ENCODE assay signal across 23 cellular contexts in genomic region chr7:29851487-29851886, GRCh38. TPM values are rescaled to one million over a fixed set of nuclear protein-coding genes. Genes with fewer than 3 reads are reported as not detected.
A peak's percentile ranks its signal among the peaks of the same experiment; 100 is the strongest.
DNase-seq lines count a peak whose midpoint lies in the region; ATAC-seq, FAIRE-seq and TF ChIP-seq lines count a peak whose summit lies in the region.
"Had no signal": no experiment of that assay in that cellular context is flagged by ENCODE, and none has a peak within 500 bp of the region (broad histone marks: within the 10 kb centered on the region; RNA-seq: fewer than 3 reads in every experiment).

No MANE protein-coding gene starts in this region.

- ATAC-seq in Right ventricle myocardium inferior, result peak; percentile 79
- ATAC-seq in left cardiac atrium, result peak; percentile 22 to 55
- ATAC-seq in pancreas, result peak; percentile 85 to 95 (median 92)
- ATAC-seq in stimulated activated effector memory CD8-positive, alpha-beta T cell treated with anti-CD3 and anti-CD28 coated beads, Interleukin-12 subunit alpha, Interleukin-12 subunit beta, amount 100 ng/mL, for 72 hours, result no peak
- ATAC-seq in GM19351 (IDR thresholded peaks at IDR 0.05; ENCODE audit: unreplicated experiment), result no peak
- ATAC-seq: HCT116 had no signal

- H3K9me3 ChIP-seq in pancreas (no peaks in the 10 kb centered on the region), testis (no peaks in the 10 kb centered on the region)

- 24 to 27% methylated on average over 7 of the region's 7 CpGs for WGBS in pancreas, 2 donors
- WGBS in testis, 2 donors, result 71 to 87% methylated on average over 6 to 7 of the region's 7 CpGs

- H3K27me3 ChIP-seq in pancreas (no peaks in the 10 kb centered on the region), testis (no peaks in the 10 kb centered on the region)

- H3K36me3 ChIP-seq in pancreas (no peaks in the 10 kb centered on the region), testis (ENCODE audit: low read depth, missing control alignments) (no peaks in the 10 kb centered on the region)

- DNase-seq in Right ventricle myocardium inferior (ENCODE audit: missing footprints) (no peak), cardiac septum (ENCODE audit: low spot score) (no peak), left cardiac atrium (peak; percentile 23), pancreas (peak in 5 of 6 donors; percentile 63 to 74 (median 68)), testis (peak; percentile 45), UCSD-AML1 (lab: John Stamatoyannopoulos, UW; ENCODE audit: unreplicated experiment) (no peak)
- DNase-seq in stimulated activated effector memory CD8-positive, alpha-beta T cell treated with anti-CD3 and anti-CD28 coated beads, Interleukin-12 subunit alpha, Interleukin-12 subunit beta, amount 100 ng/mL, for 72 hours (ENCODE audit: low spot score in 2 of 2), result no peak
- DNase-seq: CD4-positive, alpha-beta memory T cell; GOT3; MM.1S; NCI-H1092; NCI-H1436 treated with DMSO at 0.1 percent for 48 hours; NCI-H2029 treated with DMSO at 0.1 percent for 48 hours; NCI-H2171; NCI-H69; NK-92 treated with Interleukin-12 subunit alpha and Interleukin-12 subunit beta, amount 100 ng/mL, for 24 hours had no signal

- H3K27ac Mint-ChIP-seq in stimulated activated effector memory CD8-positive, alpha-beta T cell treated with anti-CD3 and anti-CD28 coated beads, Interleukin-12 subunit alpha, Interleukin-12 subunit beta, amount 100 ng/mL, for 72 hours, result no peak overlapping the region
- H3K27ac Mint-ChIP-seq: CD4-positive, alpha-beta memory T cell had no signal

- intact Hi-C loops in Right ventricle myocardium inferior (cut with DNase I) (no loop called here), cardiac septum (cut with DNase I) (no loop called here), left cardiac atrium (cut with DNase I) (no loop called here), pancreas (cut with DNase I) (no loop called here), testis (cut with DNase I; ENCODE audit: low total_unique reads) (no loop called here)

- no peak for FAIRE-seq in pancreas (lab: Jason Lieb, UNC)
- FAIRE-seq: A204.1, GM12891, RCC 7860 had no signal

- no peaks in the 10 kb centered on the region for H3K4me1 Mint-ChIP-seq in stimulated activated effector memory CD8-positive, alpha-beta T cell treated with anti-CD3 and anti-CD28 coated beads, Interleukin-12 subunit alpha, Interleukin-12 subunit beta, amount 100 ng/mL, for 72 hours
- H3K4me1 Mint-ChIP-seq: CD4-positive, alpha-beta memory T cell had no signal

- TF ChIP-seq CTCF in pancreas (IDR thresholded peaks at IDR 0.05), result no peak
- no peak for TF ChIP-seq CTCF in testis (IDR thresholded peaks at IDR 0.05)

- H3K4me3 ChIP-seq in pancreas, result no peak overlapping the region
- H3K4me3 ChIP-seq in testis, result no peak overlapping the region

- H3K9me3 Mint-ChIP-seq in stimulated activated effector memory CD8-positive, alpha-beta T cell treated with anti-CD3 and anti-CD28 coated beads, Interleukin-12 subunit alpha, Interleukin-12 subunit beta, amount 100 ng/mL, for 72 hours, result no peaks in the 10 kb centered on the region
- H3K9me3 Mint-ChIP-seq: CD4-positive, alpha-beta memory T cell had no signal

- TF ChIP-seq POLR2A in testis (IDR thresholded peaks at IDR 0.05), result no peak

- no peak overlapping the region for H3K4me3 Mint-ChIP-seq in stimulated activated effector memory CD8-positive, alpha-beta T cell treated with anti-CD3 and anti-CD28 coated beads, Interleukin-12 subunit alpha, Interleukin-12 subunit beta, amount 100 ng/mL, for 72 hours
- H3K4me3 Mint-ChIP-seq: CD4-positive, alpha-beta memory T cell had no signal

- H3K27ac ChIP-seq in pancreas (peak overlapping the region in 2 of 4 donors; percentile 31 to 33), testis (peak overlapping the region; percentile 73 to 83)

- no peaks in the 10 kb centered on the region for H3K36me3 Mint-ChIP-seq in stimulated activated effector memory CD8-positive, alpha-beta T cell treated with anti-CD3 and anti-CD28 coated beads, Interleukin-12 subunit alpha, Interleukin-12 subunit beta, amount 100 ng/mL, for 72 hours
- H3K36me3 Mint-ChIP-seq: CD4-positive, alpha-beta memory T cell had no signal

- H3K4me1 ChIP-seq in pancreas, result peaks cover 0 to 12% (median 5%) of the 10 kb centered on the region in 3 donors
- peaks cover 57% of the 10 kb centered on the region for H3K4me1 ChIP-seq in testis

RNA-seq across cellular contexts. Expression of gene WIPF3, which starts 45.2 kb away (rescaled TPM):
- total RNA-seq in Right ventricle myocardium inferior, result 5.5 TPM
- 11.6 TPM for total RNA-seq in cardiac septum
- 1 to 10 TPM; 1.8 to 3.8 TPM for total RNA-seq in left cardiac atrium
- total RNA-seq in pancreas, result 1 to 10 TPM in 5 of 6 donors, under 1 TPM in 1; 0.98 to 4.6 (median 1.8) TPM
- polyA plus RNA-seq in pancreas, result 1 to 10 TPM; 1.1 to 1.6 TPM
- 100 to 1,000 TPM in 1 of 2 donors, 10 to 100 TPM in 1; 80.7 to 110 TPM for total RNA-seq in testis
- 42.7 TPM for polyA plus RNA-seq in testis (ENCODE audit: insufficient read depth, low read depth, low replicate concordance)
- total RNA-seq: CD4-positive, alpha-beta memory T cell; LHCN-M2 had no signal
- polyA plus RNA-seq: BJ; CD4-positive, alpha-beta memory T cell had no signal

Comparison
In these comparisons a context has a peak if more than half of its experiments do, and no peak if none do; other contexts are left out.
1. DNase-seq: peak in left cardiac atrium (single experiment), pancreas (5 of 6) and testis (single experiment); none in Right ventricle myocardium inferior (single experiment), cardiac septum (single experiment), stimulated activated effector memory CD8-positive, alpha-beta T cell treated with anti-CD3 and anti-CD28 coated beads, Interleukin-12 subunit alpha, Interleukin-12 subunit beta, amount 100 ng/mL, for 72 hours (0 of 2) and UCSD-AML1 (single experiment).
2. ATAC-seq: peak in Right ventricle myocardium inferior (single experiment), left cardiac atrium (2 of 2) and pancreas (4 of 4); none in stimulated activated effector memory CD8-positive, alpha-beta T cell treated with anti-CD3 and anti-CD28 coated beads, Interleukin-12 subunit alpha, Interleukin-12 subunit beta, amount 100 ng/mL, for 72 hours (single experiment) and GM19351 (single experiment).